ENCODE assay signal across 1 cellular context in the genomic region with DNA sequence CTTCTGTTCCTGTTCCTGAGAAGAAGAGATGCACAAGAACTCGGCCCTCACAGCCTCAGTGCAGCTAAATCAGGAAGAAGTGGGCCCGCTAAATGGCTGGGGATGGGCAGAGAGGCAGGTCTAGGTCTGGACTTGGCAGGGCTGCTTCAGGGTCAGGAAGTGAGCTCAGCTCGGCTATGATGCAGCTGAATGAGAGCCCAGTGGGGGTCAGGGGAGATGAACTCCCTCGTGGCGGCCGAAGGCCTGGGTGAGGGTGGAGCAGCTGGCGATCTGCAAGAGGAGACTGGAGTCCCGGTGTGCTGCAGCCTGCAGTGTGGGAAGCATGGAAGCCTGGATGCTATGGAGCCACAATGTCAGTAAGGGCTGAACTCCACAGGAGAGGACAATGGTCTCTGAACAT.
TF ChIP-seq lines count a peak whose summit lies in the region.

No MANE protein-coding gene starts in this region.

TF ChIP-seq in WTC11, 78 proteins besides CTCF, POLR2A, EP300 and RAD21:
- TF ChIP-seq, protein P1, sequence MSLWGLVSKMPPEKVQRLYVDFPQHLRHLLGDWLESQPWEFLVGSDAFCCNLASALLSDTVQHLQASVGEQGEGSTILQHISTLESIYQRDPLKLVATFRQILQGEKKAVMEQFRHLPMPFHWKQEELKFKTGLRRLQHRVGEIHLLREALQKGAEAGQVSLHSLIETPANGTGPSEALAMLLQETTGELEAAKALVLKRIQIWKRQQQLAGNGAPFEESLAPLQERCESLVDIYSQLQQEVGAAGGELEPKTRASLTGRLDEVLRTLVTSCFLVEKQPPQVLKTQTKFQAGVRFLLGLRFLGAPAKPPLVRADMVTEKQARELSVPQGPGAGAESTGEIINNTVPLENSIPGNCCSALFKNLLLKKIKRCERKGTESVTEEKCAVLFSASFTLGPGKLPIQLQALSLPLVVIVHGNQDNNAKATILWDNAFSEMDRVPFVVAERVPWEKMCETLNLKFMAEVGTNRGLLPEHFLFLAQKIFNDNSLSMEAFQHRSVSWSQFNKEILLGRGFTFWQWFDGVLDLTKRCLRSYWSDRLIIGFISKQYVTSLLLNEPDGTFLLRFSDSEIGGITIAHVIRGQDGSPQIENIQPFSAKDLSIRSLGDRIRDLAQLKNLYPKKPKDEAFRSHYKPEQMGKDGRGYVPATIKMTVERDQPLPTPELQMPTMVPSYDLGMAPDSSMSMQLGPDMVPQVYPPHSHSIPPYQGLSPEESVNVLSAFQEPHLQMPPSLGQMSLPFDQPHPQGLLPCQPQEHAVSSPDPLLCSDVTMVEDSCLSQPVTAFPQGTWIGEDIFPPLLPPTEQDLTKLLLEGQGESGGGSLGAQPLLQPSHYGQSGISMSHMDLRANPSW (CRISPR knock-in tag; conservative IDR thresholded peaks at IDR 0.05; ENCODE audit: low read depth): no peak
- TF ChIP-seq OVOL2 (CRISPR knock-in tag; IDR thresholded peaks at IDR 0.05; ENCODE audit: borderline replicate concordance) (no peak), E2F4 (CRISPR knock-in tag; IDR thresholded peaks at IDR 0.05; ENCODE audit: borderline replicate concordance, low read depth) (no peak)
- TF ChIP-seq, protein P2, sequence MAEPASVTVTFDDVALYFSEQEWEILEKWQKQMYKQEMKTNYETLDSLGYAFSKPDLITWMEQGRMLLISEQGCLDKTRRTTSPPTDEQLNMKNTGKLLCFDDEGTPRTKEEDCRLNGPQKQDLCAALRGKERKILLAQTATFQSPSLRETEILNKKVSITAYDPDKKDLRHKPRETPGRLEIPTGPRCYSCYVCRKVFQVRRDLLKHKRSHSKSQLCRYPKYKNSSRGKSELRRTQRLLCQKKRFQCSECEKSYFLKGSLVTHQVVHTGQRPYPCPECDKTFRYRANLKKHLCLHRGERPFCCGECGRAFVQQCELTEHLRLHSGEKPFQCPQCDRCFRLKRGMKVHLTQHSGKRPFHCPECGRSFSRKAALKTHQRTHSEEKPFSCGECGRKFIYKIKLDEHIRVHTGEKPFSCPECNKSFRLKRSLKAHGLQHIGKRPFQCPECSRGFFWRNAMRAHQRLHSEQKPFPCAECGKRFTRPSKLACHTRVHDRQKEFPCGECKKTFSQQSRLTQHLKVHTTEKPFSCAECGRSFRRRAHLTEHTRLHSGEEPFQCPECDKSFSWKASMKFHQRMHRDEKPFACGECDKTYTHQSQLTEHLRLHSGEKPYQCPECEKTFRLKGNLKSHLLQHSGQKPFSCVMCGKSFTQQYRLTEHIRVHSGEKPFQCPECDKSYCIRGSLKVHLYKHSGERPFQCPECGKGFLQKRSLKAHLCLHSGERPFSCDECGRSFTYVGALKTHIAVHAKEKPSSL (CRISPR knock-in tag; conservative IDR thresholded peaks at IDR 0.05): no peak
